8 cellular contexts compared by ENCODE assay signal in the genomic region with DNA sequence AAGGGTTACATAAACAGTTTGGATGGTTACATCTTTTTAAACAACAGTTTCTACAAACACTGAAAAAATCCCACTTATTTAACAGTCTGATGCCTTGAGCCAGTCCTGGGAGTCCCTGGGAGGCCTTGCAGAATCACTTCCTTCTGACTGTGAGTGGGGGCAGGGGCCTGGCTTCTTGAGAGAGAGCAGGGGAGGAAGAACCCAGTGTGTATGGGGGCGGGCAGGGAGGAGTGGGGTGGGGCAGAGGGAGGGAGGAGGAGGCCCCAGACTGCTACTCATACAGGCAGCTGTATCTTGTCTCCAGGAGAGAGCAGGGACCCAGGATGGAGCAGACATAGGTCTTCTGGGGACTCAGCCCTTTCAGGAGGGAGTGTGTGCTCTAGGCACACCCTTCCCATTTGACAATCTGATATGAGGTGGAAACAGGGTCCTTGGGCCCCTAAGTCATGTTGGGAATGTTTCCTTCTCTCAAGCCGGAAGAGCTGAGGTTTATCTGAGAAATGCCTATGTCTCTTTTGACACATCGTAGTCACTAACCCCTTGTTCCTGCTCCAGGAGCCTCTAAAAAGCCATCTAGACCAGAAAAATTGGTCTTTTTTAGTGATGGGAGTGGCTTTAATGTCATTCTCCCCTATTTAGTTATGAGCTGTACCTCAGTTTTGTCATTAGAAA. TPM values are rescaled to one million over a fixed set of nuclear protein-coding genes. Genes with fewer than 3 reads are reported as not detected.
A peak's percentile ranks its signal among the peaks of the same experiment; 100 is the strongest.
DNase-seq lines count a peak whose midpoint lies in the region; ATAC-seq, FAIRE-seq and TF ChIP-seq lines count a peak whose summit lies in the region.

No MANE protein-coding gene starts in this region.

- TF ChIP-seq RAD21 in liver (IDR thresholded peaks at IDR 0.05) (peak in 1 of 2 donors; percentile 12), HepG2 (CRISPR knock-in tag; IDR thresholded peaks at IDR 0.05) (no peak), K562 (CRISPR knock-in tag; conservative IDR thresholded peaks at IDR 0.05 in 1 of 2, IDR thresholded peaks at IDR 0.05 in 1 of 2) (no peak)

- H3K4me1 ChIP-seq in liver (ENCODE audit: control insufficient read depth in 4 of 4, insufficient read depth in 4 of 4, low read length in 3 of 4) (peaks cover 15 to 40% (median 23%) of the 10 kb centered on the region in 4 donors), HepG2 (ENCODE audit: insufficient read depth, low read length) (peaks cover 21% of the 10 kb centered on the region), K562 (replicated peaks in 1 of 2; ENCODE audit: control insufficient read depth in 2 of 2, insufficient read depth in 2 of 2, low read length in 2 of 2) (peaks cover 15 to 29% of the 10 kb centered on the region in 2 experiments; a peak in 4 of 5 replicates), HAP-1 (no peaks in the 10 kb centered on the region)

- BruUV-seq in HepG2 (replicated peaks; lab: Mats Ljungman, UMichigan) (no TSS peak), K562 (replicated peaks; lab: Mats Ljungman, UMichigan) (no TSS peak)

- CTCF ChIA-PET in HepG2 (lab: Yijun Ruan, JAX; ENCODE audit: low intra/inter-chr PET ratio, low total read pairs): no interaction called here
- CTCF ChIA-PET in K562 (lab: Yijun Ruan, JAX; ENCODE audit: low intra/inter-chr PET ratio): no interaction called here

- TF ChIP-seq EP300 in HepG2 (IDR thresholded peaks at IDR 0.05; ENCODE audit: low read depth in 2 of 2, low read length in 2 of 2) (no peak), HepG2 (CRISPR knock-in tag; IDR thresholded peaks at IDR 0.05; ENCODE audit: borderline replicate concordance) (no peak), K562 (IDR thresholded peaks at IDR 0.05; ENCODE audit: low read length) (peak; percentile 25; the same call in 1 of the 2 replicates)

- H4K20me1 ChIP-seq in HepG2 (ENCODE audit: insufficient read depth, low read length) (no peaks in the 10 kb centered on the region), K562 (replicated peaks; ENCODE audit: control insufficient read depth, insufficient read depth, low read length) (no peaks in the 10 kb centered on the region)

- H3K79me2 ChIP-seq in HepG2 (ENCODE audit: insufficient read depth, low read length) (no peaks in the 10 kb centered on the region), K562 (ENCODE audit: control insufficient read depth, insufficient read depth, low read length) (no peaks in the 10 kb centered on the region)

- no peaks in the 10 kb centered on the region for H3K27me3 Mint-ChIP-seq in stimulated activated memory B cell treated with anti-CD40 and anti-IgM and Interleukin-4, amounts not matched to agents 10 μg/mL and 1 μg/mL and 100 μg/mL, for 72 hours

- DNase-seq in HepG2 (ENCODE audit: low spot score) (no peak), SKM-1 treated with dmso at 0.1 percent for 144 hours (lab: John Stamatoyannopoulos, UW; ENCODE audit: unreplicated experiment) (peak; percentile 74), K562 (ENCODE audit: extremely low read depth in 1 of 4, low spot score in 3 of 4) (peak; percentile 82 to 91 (median 88)), lower leg skin (ENCODE audit: low spot score in 2 of 2) (peak; percentile 61 to 93), HAP-1 (ENCODE audit: low spot score in 2 of 2) (no peak)

- no peaks in the 10 kb centered on the region for H3K27me3 ChIP-seq in liver (ENCODE audit: control insufficient read depth in 4 of 4, insufficient read depth in 4 of 4, low read length in 3 of 4)
- no peaks in the 10 kb centered on the region for H3K27me3 ChIP-seq in HepG2 (ENCODE audit: control insufficient read depth in 1 of 2, insufficient read depth in 2 of 2, low read length in 2 of 2)
- no peaks in the 10 kb centered on the region for H3K27me3 ChIP-seq in K562 (ENCODE audit: control insufficient read depth in 2 of 2, insufficient read depth in 2 of 2, low read length in 2 of 2)
- H3K27me3 ChIP-seq in HAP-1 (ENCODE audit: low read depth): no peaks in the 10 kb centered on the region

- no peak overlapping the region for H3K4me2 ChIP-seq in HepG2 (ENCODE audit: low read depth, low read length)
- H3K4me2 ChIP-seq in K562 (ENCODE audit: insufficient read depth, low read length): peak overlapping the region; percentile 46; the same call in 1 of the 2 replicates

- H3K4me3 ChIP-seq in liver (ENCODE audit: low read depth in 1 of 3, low read length in 3 of 3): no peak overlapping the region
- no peak overlapping the region for H3K4me3 ChIP-seq in HepG2 (replicated peaks in 1 of 3; ENCODE audit: insufficient read depth in 1 of 3, low read depth in 2 of 3, low read length in 3 of 3)
- H3K4me3 ChIP-seq in K562: no peak overlapping the region
- no peak overlapping the region for H3K4me3 ChIP-seq in lower leg skin (ENCODE audit: low read depth, poor library complexity, severe bottlenecking)
- no peak overlapping the region for H3K4me3 ChIP-seq in HAP-1

- H2AFZ ChIP-seq in HepG2 (ENCODE audit: low read length) (no peak overlapping the region), K562 (ENCODE audit: low read depth, low read length) (peak overlapping the region; percentile 67)

- POLR2A ChIA-PET in HepG2 (lab: Yijun Ruan, JAX): interaction anchor here (0.6 kb wide), 1 partner anchor 13 kb away, joined by 3 read pairs; no protein-coding TSS in a partner anchor
- POLR2A ChIA-PET in K562 (lab: Yijun Ruan, JAX): interaction anchor here (0.6 to 3.7 kb wide), 6 partner anchors 9 to 42 kb away, joined by 3 to 26 read pairs (median 5); no protein-coding TSS in a partner anchor

- H3K9ac ChIP-seq in liver (ENCODE audit: low read depth in 1 of 2, low read length in 2 of 2) (no peak overlapping the region), HepG2 (ENCODE audit: insufficient read depth, low read depth, low read length) (no peak overlapping the region), K562 (ENCODE audit: insufficient read depth in 1 of 2, low read depth in 2 of 2, low read length in 2 of 2) (peak overlapping the region in 1 of 2 experiments; percentile 28; a peak in 1 of 4 replicates)

- TF ChIP-seq CTCF in liver (IDR thresholded peaks at IDR 0.05; ENCODE audit: low read depth, low read length, missing input control) (no peak), HepG2 (CRISPR knock-in tag; IDR thresholded peaks at IDR 0.05) (no peak), K562 (IDR thresholded peaks at IDR 0.05 in 2 of 3, conservative IDR thresholded peaks at IDR 0.05 in 1 of 3; ENCODE audit: insufficient read depth in 2 of 3, low read depth in 1 of 3, low read length in 3 of 3) (no peak), lower leg skin (IDR thresholded peaks at IDR 0.05) (no peak)

- FAIRE-seq in HepG2 (lab: Jason Lieb, UNC) (no peak), K562 (lab: Jason Lieb, UNC) (peak; percentile 79)

- H3K9me3 Mint-ChIP-seq in stimulated activated memory B cell treated with anti-CD40 and anti-IgM and Interleukin-4, amounts not matched to agents 10 μg/mL and 1 μg/mL and 100 μg/mL, for 72 hours: no peaks in the 10 kb centered on the region

- H3K4me3 Mint-ChIP-seq in stimulated activated memory B cell treated with anti-CD40 and anti-IgM and Interleukin-4, amounts not matched to agents 10 μg/mL and 1 μg/mL and 100 μg/mL, for 72 hours: peak overlapping the region; percentile 21

- peaks cover 19% of the 10 kb centered on the region for H3K36me3 Mint-ChIP-seq in stimulated activated memory B cell treated with anti-CD40 and anti-IgM and Interleukin-4, amounts not matched to agents 10 μg/mL and 1 μg/mL and 100 μg/mL, for 72 hours

- H3K27ac Mint-ChIP-seq in stimulated activated memory B cell treated with anti-CD40 and anti-IgM and Interleukin-4, amounts not matched to agents 10 μg/mL and 1 μg/mL and 100 μg/mL, for 72 hours: peak overlapping the region; percentile 77

- intact Hi-C loops in HepG2 (cut with micrococcal nuclease; ENCODE audit: unreplicated experiment) (no loop called here), K562 (cut with micrococcal nuclease) (loop anchor here (1.0 kb wide), 1 partner anchor 23 kb away; no protein-coding TSS in a partner anchor), lower leg skin (cut with DNase I; ENCODE audit: low total_unique reads) (no loop called here)

- in situ Hi-C loops in HepG2 (cut with HindIII; ENCODE audit: extremely low pct_ligation_motif_present, low pct_unique_long_range_greater_than_20kb) (no loop called here), K562 (cut with MboI) (no loop called here), HAP-1 (cut with MboI; ENCODE audit: low sequenced_read_pairs) (no loop called here)

- H3K9me3 ChIP-seq in liver (ENCODE audit: control insufficient read depth in 4 of 4, low read length in 3 of 4) (no peaks in the 10 kb centered on the region), HepG2 (ENCODE audit: low read length) (no peaks in the 10 kb centered on the region), K562 (replicated peaks; ENCODE audit: control insufficient read depth, insufficient read depth, low read depth, low read length) (no peaks in the 10 kb centered on the region), HAP-1 (no peaks in the 10 kb centered on the region)

- no peak for TF ChIP-seq POLR2A in HepG2 (IDR thresholded peaks at IDR 0.05; ENCODE audit: insufficient read depth in 1 of 2, low read depth in 2 of 2, low read length in 2 of 2)
- TF ChIP-seq POLR2A in K562 (conservative IDR thresholded peaks at IDR 0.05): no peak
- no peak for TF ChIP-seq POLR2A in lower leg skin (IDR thresholded peaks at IDR 0.05)

- H3K9me1 ChIP-seq in K562 (ENCODE audit: control insufficient read depth, insufficient read depth, low read length): no peaks in the 10 kb centered on the region

- H3K4me1 Mint-ChIP-seq in stimulated activated memory B cell treated with anti-CD40 and anti-IgM and Interleukin-4, amounts not matched to agents 10 μg/mL and 1 μg/mL and 100 μg/mL, for 72 hours: peaks cover 75% of the 10 kb centered on the region

- H3K27ac ChIP-seq in liver (ENCODE audit: low read depth in 1 of 2, low read length in 2 of 2) (peak overlapping the region; percentile 14 to 54), HepG2 (ENCODE audit: extremely low read length, insufficient read depth, low read length) (no peak overlapping the region), K562 (ENCODE audit: extremely low read depth, low read depth, low read length) (peak overlapping the region; percentile 5; the same call in 1 of the 3 replicates)

- 63% methylated on average over 3 of the region's 3 CpGs for WGBS in liver
- 79% methylated on average over 2 of the region's 3 CpGs for WGBS in HepG2 (ENCODE audit: low lambda C conversion rate)
- 42% methylated on average over 2 of the region's 3 CpGs for WGBS in K562 (ENCODE audit: insufficient coverage, low coverage, missing lambda C conversion rate)
- WGBS in lower leg skin, 2 donors: 51 to 59% methylated on average over 3 of the region's 3 CpGs

- ATAC-seq in HepG2 (no peak), HG03097 (IDR thresholded peaks at IDR 0.05; ENCODE audit: low FRiP score, unreplicated experiment) (peak; percentile 59), K562 (peak; percentile 95)
- ATAC-seq in stimulated activated memory B cell treated with anti-CD40 and anti-IgM and Interleukin-4, amounts not matched to agents 10 μg/mL and 1 μg/mL and 100 μg/mL, for 72 hours: peak; percentile 96

- H3K36me3 ChIP-seq in liver (ENCODE audit: control insufficient read depth in 4 of 4, insufficient read depth in 3 of 4, low read depth in 1 of 4, low read length in 3 of 4) (no peaks in the 10 kb centered on the region), HepG2 (replicated peaks in 1 of 2; ENCODE audit: control insufficient read depth in 1 of 2, insufficient read depth in 2 of 2, low read length in 2 of 2) (no peaks in the 10 kb centered on the region), K562 (ENCODE audit: control insufficient read depth, insufficient read depth, low read length) (no peaks in the 10 kb centered on the region), HAP-1 (replicated peaks) (no peaks in the 10 kb centered on the region)

RNA-seq across cellular contexts. Expression of a gene that starts 52.8 kb away (rescaled TPM):
- 10 to 100 TPM in 1 of 2 donors, 1 to 10 TPM in 1; 9.5 to 42.6 TPM for total RNA-seq in liver
- polyA plus RNA-seq in liver: 10 to 100 TPM; 22.1 to 27.3 TPM
- 5.8 and 8.8 TPM in 2 replicates for total RNA-seq in HepG2 (2016; rRNA removed; fragmentation: Illumina TruSeq; extraction: Trizol)
- 1.2 and 1.9 TPM in 2 replicates for total RNA-seq in HepG2 (2016; cell fraction: cytosol; rRNA removed; fragmentation: Illumina TruSeq; extraction: Trizol; ENCODE audit: low read depth)
- total RNA-seq in HepG2 (2016; cell fraction: insoluble cytoplasmic fraction; rRNA removed; fragmentation: Illumina TruSeq; extraction: Trizol): 4.4 and 10.1 TPM in 2 replicates
- 2.5 and 3.3 TPM in 2 replicates for total RNA-seq in HepG2 (2016; cell fraction: membrane; rRNA removed; fragmentation: Illumina TruSeq; extraction: Trizol)
- 14.5 and 19.2 TPM in 2 replicates for total RNA-seq in HepG2 (2016; cell fraction: nucleus; rRNA removed; fragmentation: Illumina TruSeq; extraction: Trizol)
- polyA plus RNA-seq in HepG2 (2011; rRNA removed): 4.1 and 4.4 TPM in 2 replicates
- polyA plus RNA-seq in HepG2 (2011; cell fraction: cytosol; rRNA removed): 4.7 and 4.8 TPM in 2 replicates
- polyA plus RNA-seq in HepG2 (2011; cell fraction: nucleus; rRNA removed): 10.1 and 10.8 TPM in 2 replicates
- polyA plus RNA-seq in HepG2 (2012): 3.4 and 4.0 TPM in 2 replicates
- polyA plus RNA-seq in HepG2 (2016; cell fraction: cytosol; fragmentation: Illumina TruSeq; extraction: Trizol; ENCODE audit: low read depth): 0.75 and 0.77 TPM in 2 replicates
- 5.3 and 6.8 TPM in 2 replicates for polyA plus RNA-seq in HepG2 (2016; cell fraction: insoluble cytoplasmic fraction; fragmentation: Illumina TruSeq; extraction: Trizol; ENCODE audit: low read depth)
- polyA plus RNA-seq in HepG2 (2016; cell fraction: membrane; fragmentation: Illumina TruSeq; extraction: Trizol; ENCODE audit: low read depth): 0.80 and 1.4 TPM in 2 replicates
- polyA plus RNA-seq in HepG2 (2016; cell fraction: nucleus; fragmentation: Illumina TruSeq; extraction: Trizol; ENCODE audit: insufficient read depth, low read depth): 8.7 and 9.9 TPM in 2 replicates
- polyA minus RNA-seq in HepG2 (2011; rRNA and poly(A)+ RNA removed; ENCODE audit: low replicate concordance): 24.0 and 36.4 TPM in 2 replicates
- polyA minus RNA-seq in HepG2 (2011; cell fraction: cytosol; rRNA and poly(A)+ RNA removed): 4.7 and 7.5 TPM in 2 replicates
- 28.5 and 37.7 TPM in 2 replicates for polyA minus RNA-seq in HepG2 (2011; cell fraction: nucleus; rRNA and poly(A)+ RNA removed)
- 28.2 and 57.3 TPM in 2 replicates for total RNA-seq in K562 (2011; cell fraction: chromatin; rRNA removed; ENCODE audit: low replicate concordance)
- 33.9 and 37.9 TPM in 2 replicates for total RNA-seq in K562 (2011; cell fraction: nucleolus; rRNA removed)
- 29.7 and 35.8 TPM in 2 replicates for total RNA-seq in K562 (2011; cell fraction: nucleoplasm; rRNA removed)
- total RNA-seq in K562 (2014; rRNA removed): 3.0 and 4.4 TPM in 2 replicates
- total RNA-seq in K562 (2014; rRNA removed; fragmentation: Illumina TruSeq; extraction: Trizol): 4.4 and 6.1 TPM in 2 replicates
- 7.4 and 8.2 TPM in 2 replicates for total RNA-seq in K562 (2015; rRNA removed; fragmentation: Illumina TruSeq; extraction: Trizol)
- 10.6 and 12.3 TPM in 2 replicates for total RNA-seq in K562 (2021)
- polyA plus RNA-seq in K562 (2011; rRNA removed): 4.9 and 5.4 TPM in 2 replicates
- 3.6 and 5.0 TPM in 2 replicates for polyA plus RNA-seq in K562 (2011; cell fraction: cytosol; rRNA removed)
- 12.7 and 17.0 TPM in 2 replicates for polyA plus RNA-seq in K562 (2011; cell fraction: nucleus; rRNA removed)
- 7.0 and 22.7 TPM in 2 replicates for polyA plus RNA-seq in K562 (2012)
- polyA plus RNA-seq in K562 (2014; fragmentation: Illumina TruSeq; extraction: Trizol): 5.3 and 7.3 TPM in 2 replicates
- polyA plus RNA-seq in K562 (2014; fragmentation: Nextera tagmentation; extraction: Ambion mirVana): 1 to 10 TPM; 1.1 to 1.3 TPM
- 5.9 and 6.0 TPM in 2 replicates for polyA plus RNA-seq in K562 (2014; rRNA removed)
- 14.3 and 15.6 TPM in 2 replicates for polyA minus RNA-seq in K562 (2011; rRNA and poly(A)+ RNA removed)
- polyA minus RNA-seq in K562 (2011; cell fraction: cytosol; rRNA and poly(A)+ RNA removed): 4.2 and 9.4 TPM in 2 replicates
- 19.7 and 23.8 TPM in 2 replicates for polyA minus RNA-seq in K562 (2011; cell fraction: nucleus; rRNA and poly(A)+ RNA removed)
- total RNA-seq in lower leg skin: 10 to 100 TPM in 3 of 4 donors, 1 to 10 TPM in 1; 9.6 to 15.0 (median 14.5) TPM

Comparison
In these comparisons a context has a peak if more than half of its experiments do, and no peak if none do; other contexts are left out.
1. DNase-seq: peak in SKM-1 treated with dmso at 0.1 percent for 144 hours (single experiment), K562 (4 of 4) and lower leg skin (2 of 2); none in HepG2 (single experiment) and HAP-1 (0 of 2).